ENCODE assay signal across 25 cellular contexts in genomic region chr1:112879834-112880233, GRCh38.
DNase-seq lines count a peak whose midpoint lies in the region; ATAC-seq, FAIRE-seq and TF ChIP-seq lines count a peak whose summit lies in the region.
"Had no signal": no experiment of that assay in that cellular context is flagged by ENCODE, and none has a peak within 500 bp of the region (broad histone marks: within the 10 kb centered on the region; RNA-seq: fewer than 3 reads in every experiment).

No MANE protein-coding gene starts in this region.

- no peak overlapping the region for H3K18ac ChIP-seq in trophoblast cell (ENCODE audit: low read length)

- no peak overlapping the region for H2BK12ac ChIP-seq in trophoblast cell (ENCODE audit: low read length)

- H3K9me3 Mint-ChIP-seq in immature natural killer cell, result no peaks in the 10 kb centered on the region
- H3K9me3 Mint-ChIP-seq in endodermal cell, result peaks cover 2% of the 10 kb centered on the region
- H3K9me3 Mint-ChIP-seq: CD4-positive, alpha-beta T cell; CD8-positive, alpha-beta T cell had no signal

- no peak for TF ChIP-seq EP300 in K562 (IDR thresholded peaks at IDR 0.05; ENCODE audit: low read length)

- FAIRE-seq in K562 (lab: Jason Lieb, UNC), result no peak
- FAIRE-seq: A204.1, D721Med, GM12892, GM18507 had no signal

- CTCF ChIA-PET in K562 (lab: Yijun Ruan, JAX; ENCODE audit: low intra/inter-chr PET ratio), result interaction anchor here (2.5 to 7.4 kb wide), 2 partner anchors 76 to 163 kb away, joined by 15 to 70 read pairs; partner anchors contain the start of gene SLC16A1

- H3K4me3 ChIP-seq in NT2/D1 (ENCODE audit: insufficient read length, low read depth) (no peak overlapping the region), K562 (no peak overlapping the region), trophoblast cell (ENCODE audit: low read depth, low read length) (no peak overlapping the region), endodermal cell (ENCODE audit: low read length) (no peak overlapping the region)
- H3K4me3 ChIP-seq: BLaER1, GM12878 had no signal

- DNase-seq in NT2/D1 (ENCODE audit: low read depth, low spot score), result no peak
- DNase-seq in K562 (ENCODE audit: extremely low read depth in 1 of 4, low spot score in 3 of 4), result no peak
- peak; percentile 66 for DNase-seq in islet precursor cell
- DNase-seq in trophoblast cell, result no peak
- no peak for DNase-seq in immature natural killer cell
- no peak for DNase-seq in endodermal cell
- DNase-seq in CD1c-positive myeloid dendritic cell (ENCODE audit: extremely low spot score), result no peak
- DNase-seq: 8988T; ACHN; BE2C; C1 segment of cervical spinal cord; Caco-2; Calu3; CD4-positive, alpha-beta T cell; CD8-positive, alpha-beta T cell; DMS79 treated with DMSO at 0.1 percent for 48 hours; GDM1 had no signal

- H3K9ac ChIP-seq in NT2/D1 (ENCODE audit: insufficient read length, low read depth) (peak overlapping the region; percentile 24), K562 (ENCODE audit: insufficient read depth in 1 of 2, low read depth in 2 of 2, low read length in 2 of 2) (no peak overlapping the region; a peak in 1 of 4 replicates), trophoblast cell (ENCODE audit: low read length) (no peak overlapping the region), endodermal cell (ENCODE audit: extremely low read depth, low read length, poor library complexity, severe bottlenecking) (no peak overlapping the region)
- H3K9ac ChIP-seq: BLaER1 had no signal

- peak overlapping the region; percentile 33 for H3K14ac ChIP-seq in trophoblast cell (ENCODE audit: low read length)

- H3K27me3 Mint-ChIP-seq in immature natural killer cell (ENCODE audit: low read depth in 3 of 3), result peaks cover 0 to 7% (median 5%) of the 10 kb centered on the region in 3 donors
- no peaks in the 10 kb centered on the region for H3K27me3 Mint-ChIP-seq in endodermal cell (ENCODE audit: insufficient read depth)

- no peak overlapping the region for H3K4ac ChIP-seq in trophoblast cell (ENCODE audit: low read depth, low read length)

- TF ChIP-seq CTCF in K562 (IDR thresholded peaks at IDR 0.05 in 2 of 3, conservative IDR thresholded peaks at IDR 0.05 in 1 of 3; ENCODE audit: insufficient read depth in 2 of 3, low read depth in 1 of 3, low read length in 3 of 3) (no peak), endodermal cell (conservative IDR thresholded peaks at IDR 0.05) (no peak)

- POLR2A ChIA-PET in K562 (lab: Yijun Ruan, JAX), result interaction anchor here (0.6 to 4.3 kb wide), 7 partner anchors 12 to 233 kb away, joined by 3 to 20 read pairs (median 5); partner anchors contain the start of gene SLC16A1

- TF ChIP-seq POLR2A in K562 (conservative IDR thresholded peaks at IDR 0.05), result no peak

- no peak overlapping the region for H2BK120ac ChIP-seq in trophoblast cell (ENCODE audit: insufficient read depth, low read length, poor library complexity)

- intact Hi-C loops in K562 (cut with micrococcal nuclease), result loop anchor here (2.0 to 5.0 kb wide), 3 partner anchors 57 to 163 kb away; no protein-coding TSS in a partner anchor

- TF ChIP-seq RAD21 in K562 (CRISPR knock-in tag; conservative IDR thresholded peaks at IDR 0.05 in 1 of 2, IDR thresholded peaks at IDR 0.05 in 1 of 2), result no peak

- H2AK5ac ChIP-seq in trophoblast cell (ENCODE audit: low read length), result no peak overlapping the region

- no peaks in the 10 kb centered on the region for H3K4me1 Mint-ChIP-seq in immature natural killer cell
- H3K4me1 Mint-ChIP-seq in endodermal cell, result peaks cover 34% of the 10 kb centered on the region

- no peak overlapping the region for H3K23ac ChIP-seq in trophoblast cell (ENCODE audit: low read length)

- H3K9me3 ChIP-seq in NT2/D1 (ENCODE audit: insufficient read depth, low read length) (no peaks in the 10 kb centered on the region), K562 (replicated peaks; ENCODE audit: control insufficient read depth, insufficient read depth, low read depth, low read length) (no peaks in the 10 kb centered on the region), trophoblast cell (ENCODE audit: insufficient read depth, low read depth, low read length) (no peaks in the 10 kb centered on the region), endodermal cell (ENCODE audit: control insufficient read depth, low read length) (no peaks in the 10 kb centered on the region)
- H3K9me3 ChIP-seq: BE2C, BLaER1, Caco-2 had no signal

- WGBS in K562 (ENCODE audit: insufficient coverage, low coverage, missing lambda C conversion rate), result 38% methylated on average over 3 of the region's 3 CpGs
- no CpG with 5 or more reads among the region's 3 CpGs for WGBS in trophoblast cell (ENCODE audit: extremely low coverage, insufficient coverage, insufficient read length)
- WGBS in endodermal cell (ENCODE audit: insufficient coverage in 1 of 2, insufficient read length in 1 of 2), 2 experiments, result 90 to 100% methylated on average over 1 to 3 of the region's 3 CpGs

- ATAC-seq in K562 (no peak), HG03135 (IDR thresholded peaks at IDR 0.05; ENCODE audit: unreplicated experiment) (no peak)
- ATAC-seq: CD8-positive, alpha-beta T cell; GM12878 had no signal

- H3K79me2 ChIP-seq in K562 (ENCODE audit: control insufficient read depth, insufficient read depth, low read length), result no peaks in the 10 kb centered on the region
- H3K79me2 ChIP-seq in trophoblast cell (ENCODE audit: control insufficient read depth, insufficient read depth, low read length, poor library complexity), result peaks cover 3% of the 10 kb centered on the region

- no peak overlapping the region for H4K12ac ChIP-seq in trophoblast cell (ENCODE audit: low read depth, low read length)

- H3K27ac ChIP-seq in K562 (ENCODE audit: extremely low read depth, low read depth, low read length) (no peak overlapping the region), trophoblast cell (ENCODE audit: low read depth, low read length) (no peak overlapping the region), endodermal cell (ENCODE audit: low read depth, low read length) (no peak overlapping the region)
- H3K27ac ChIP-seq: BLaER1 had no signal

- no peaks in the 10 kb centered on the region for H3K9me1 ChIP-seq in K562 (ENCODE audit: control insufficient read depth, insufficient read depth, low read length)

- H2AFZ ChIP-seq in K562 (ENCODE audit: low read depth, low read length) (no peak overlapping the region), trophoblast cell (ENCODE audit: insufficient read depth, low read length, poor library complexity) (no peak overlapping the region)

- peaks cover 9% of the 10 kb centered on the region for H3K79me1 ChIP-seq in trophoblast cell (ENCODE audit: low read length)

- in situ Hi-C loops in K562 (cut with MboI), result loop anchor here (5.0 kb wide), 1 partner anchor 162 kb away; no protein-coding TSS in a partner anchor

- no peak overlapping the region for H3K27ac Mint-ChIP-seq in immature natural killer cell
- H3K27ac Mint-ChIP-seq in endodermal cell, result no peak overlapping the region
- H3K27ac Mint-ChIP-seq: CD14-positive monocyte; CD4-positive, alpha-beta T cell; CD8-positive, alpha-beta T cell had no signal

- no peak overlapping the region for H3K4me2 ChIP-seq in K562 (ENCODE audit: insufficient read depth, low read length)
- H3K4me2 ChIP-seq in trophoblast cell (ENCODE audit: low read length), result no peak overlapping the region
- H3K4me2 ChIP-seq: BLaER1 had no signal

- H2BK5ac ChIP-seq in trophoblast cell (ENCODE audit: low read depth, low read length, poor library complexity), result no peak overlapping the region

- H3K36me3 Mint-ChIP-seq in immature natural killer cell (no peaks in the 10 kb centered on the region), endodermal cell (ENCODE audit: low read depth) (no peaks in the 10 kb centered on the region)
- H3K36me3 Mint-ChIP-seq: CD14-positive monocyte; CD8-positive, alpha-beta T cell had no signal

- H3K4me3 Mint-ChIP-seq in immature natural killer cell (no peak overlapping the region), endodermal cell (no peak overlapping the region)
- H3K4me3 Mint-ChIP-seq: CD14-positive monocyte; CD4-positive, alpha-beta T cell; CD8-positive, alpha-beta T cell had no signal

- no peaks in the 10 kb centered on the region for H4K20me1 ChIP-seq in K562 (replicated peaks; ENCODE audit: control insufficient read depth, insufficient read depth, low read length)
- H4K20me1 ChIP-seq: BLaER1 had no signal

- H3K27me3 ChIP-seq in NT2/D1 (ENCODE audit: insufficient read depth, insufficient read length) (no peaks in the 10 kb centered on the region), K562 (ENCODE audit: control insufficient read depth in 2 of 2, insufficient read depth in 2 of 2, low read length in 2 of 2) (peaks cover 0 to 4% of the 10 kb centered on the region in 2 experiments; a peak in 1 of 5 replicates), trophoblast cell (ENCODE audit: insufficient read depth, low read length) (no peaks in the 10 kb centered on the region), endodermal cell (ENCODE audit: control insufficient read depth, insufficient read depth, low read length, poor library complexity, severe bottlenecking) (no peaks in the 10 kb centered on the region)
- H3K27me3 ChIP-seq: BE2C, BLaER1 had no signal

- no peaks in the 10 kb centered on the region for H3K36me3 ChIP-seq in NT2/D1 (ENCODE audit: insufficient read depth, insufficient read length, low read length)
- no peaks in the 10 kb centered on the region for H3K36me3 ChIP-seq in K562 (ENCODE audit: control insufficient read depth, insufficient read depth, low read length)
- peaks cover 0 to 3% of the 10 kb centered on the region in 2 experiments for H3K36me3 ChIP-seq in trophoblast cell (ENCODE audit: control insufficient read depth in 1 of 2, insufficient read depth in 2 of 2, low read length in 2 of 2)
- no peaks in the 10 kb centered on the region for H3K36me3 ChIP-seq in endodermal cell (ENCODE audit: control insufficient read depth, insufficient read depth, low read length)
- H3K36me3 ChIP-seq: BE2C, BLaER1 had no signal

- no TSS peak for BruUV-seq in K562 (replicated peaks; lab: Mats Ljungman, UMichigan)

- peaks cover 14% of the 10 kb centered on the region for H3K4me1 ChIP-seq in NT2/D1 (ENCODE audit: insufficient read depth, insufficient read length)
- H3K4me1 ChIP-seq in K562 (replicated peaks in 1 of 2; ENCODE audit: control insufficient read depth in 2 of 2, insufficient read depth in 2 of 2, low read length in 2 of 2), result peaks cover 28 to 31% of the 10 kb centered on the region in 2 experiments
- H3K4me1 ChIP-seq in trophoblast cell (ENCODE audit: control insufficient read depth in 1 of 2, insufficient read depth in 2 of 2, low read length in 2 of 2), result peaks cover 12 to 20% of the 10 kb centered on the region in 2 experiments
- no peaks in the 10 kb centered on the region for H3K4me1 ChIP-seq in endodermal cell (ENCODE audit: control insufficient read depth, insufficient read depth, low read length)
- H3K4me1 ChIP-seq: BE2C had no signal

- H4K8ac ChIP-seq in trophoblast cell (ENCODE audit: low read depth, low read length), result no peak overlapping the region

- peak overlapping the region; percentile 22 for H4K91ac ChIP-seq in trophoblast cell (ENCODE audit: low read depth, low read length)

TF ChIP-seq in K562, 482 proteins besides CTCF, POLR2A, EP300 and RAD21:
- TF ChIP-seq STAG1 (CRISPR knock-in tag; IDR thresholded peaks at IDR 0.05; ENCODE audit: borderline replicate concordance) (0 out of 2 replicates have a peak, but pooled peaks have one; percentile 2), POLR2H (tag; IDR thresholded peaks at IDR 0.05; ENCODE audit: low read depth) (no peak)
TF ChIP-seq in K562: peak in this region for 1.
